13 cellular contexts compared by ENCODE assay signal in the genomic region with DNA sequence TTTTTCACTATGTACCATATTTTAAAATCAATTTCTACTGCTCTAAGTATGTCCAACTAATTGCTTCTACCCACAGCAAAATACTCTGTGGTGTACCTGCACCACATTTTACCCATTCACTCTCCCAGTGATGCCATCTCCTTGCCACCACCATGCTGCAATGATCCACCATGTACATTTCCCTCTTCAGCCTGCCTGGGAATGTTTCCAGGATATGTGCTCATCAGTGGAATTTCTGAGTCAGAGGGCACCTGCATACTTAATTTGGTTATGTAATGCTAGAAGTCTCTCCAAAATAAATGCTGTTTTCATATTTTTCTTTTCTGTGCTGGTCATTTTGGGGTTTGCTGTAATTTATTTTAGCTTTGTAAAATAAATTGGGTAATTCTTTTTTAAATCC. TPM values are rescaled to one million over a fixed set of nuclear protein-coding genes. Genes with fewer than 3 reads are reported as not detected.
DNase-seq lines count a peak whose midpoint lies in the region; ATAC-seq and TF ChIP-seq lines count a peak whose summit lies in the region.
"Had no signal": no experiment of that assay in that cellular context is flagged by ENCODE, and none has a peak within 500 bp of the region (broad histone marks: within the 10 kb centered on the region; RNA-seq: fewer than 3 reads in every experiment).

No MANE protein-coding gene starts in this region.

- no peak overlapping the region for H2AFZ ChIP-seq in hepatocyte

- POLR2A ChIA-PET in AG04450 (lab: Yijun Ruan, JAX), result no interaction called here

- TF ChIP-seq CTCF in AG04450 (IDR thresholded peaks at IDR 0.05; ENCODE audit: low read depth, low read length) (no peak), hepatocyte (IDR thresholded peaks at IDR 0.05; ENCODE audit: poor library complexity) (no peak), transverse colon (IDR thresholded peaks at IDR 0.05) (no peak)

- H3K4me2 ChIP-seq in hepatocyte, result no peak overlapping the region

- no peak for ATAC-seq in HG03439 (IDR thresholded peaks at IDR 0.05; ENCODE audit: unreplicated experiment)

- DNase-seq in AG04450 (ENCODE audit: low read depth, low spot score) (peak; percentile 39), HPDE6-E6E7 (ENCODE audit: extremely low spot score) (peak; percentile 69), amniotic epithelial cell (ENCODE audit: low read depth) (peak; percentile 84), hepatocyte (ENCODE audit: low spot score) (peak; percentile 30), transverse colon (no peak), NCI-H748 treated with DMSO at 0.1 percent for 48 hours (lab: John Stamatoyannopoulos, UW) (no peak)
- no peak for DNase-seq in stimulated activated CD4-positive, alpha-beta T cell treated with anti-CD3 and anti-CD28 coated beads, Interleukin-12 subunit alpha, Interleukin-12 subunit beta, amount 100 ng/mL, for 4 hours
- DNase-seq: activated CD4-positive, alpha-beta T cell treated with anti-CD3 and anti-CD28 coated beads, Interleukin-2, amount 10 ng/mL, durations not matched to agents 7 days and 5 days; MM.1S; NK-92 treated with Interleukin-12 subunit alpha and Interleukin-12 subunit beta, amount 100 ng/mL, for 24 hours; testis had no signal

- H3K9me2 ChIP-seq in hepatocyte (replicated peaks; ENCODE audit: insufficient read depth), result no peaks in the 10 kb centered on the region

- TF ChIP-seq POLR2A in transverse colon (IDR thresholded peaks at IDR 0.05), result no peak

- H3K4me1 ChIP-seq in hepatocyte (ENCODE audit: insufficient read depth) (no peaks in the 10 kb centered on the region), transverse colon (peaks cover 0 to 8% (median 0%) of the 10 kb centered on the region in 4 donors)
- H3K4me1 ChIP-seq: testis had no signal

- intact Hi-C loops in transverse colon (cut with DNase I; ENCODE audit: low total_unique reads), result no loop called here

- H3K4me3 ChIP-seq in AG04450 (ENCODE audit: low read depth, low read length) (no peak overlapping the region), hepatocyte (no peak overlapping the region), transverse colon (no peak overlapping the region)
- H3K4me3 ChIP-seq: testis had no signal

- no peaks in the 10 kb centered on the region for H3K27me3 ChIP-seq in AG04450 (ENCODE audit: control insufficient read depth, insufficient read depth, low read length)
- no peaks in the 10 kb centered on the region for H3K27me3 ChIP-seq in hepatocyte
- H3K27me3 ChIP-seq in transverse colon, result no peaks in the 10 kb centered on the region
- H3K27me3 ChIP-seq: testis had no signal

- no peak overlapping the region for H3K27ac ChIP-seq in AG04450 (ENCODE audit: low read depth, low read length)
- no peak overlapping the region for H3K27ac ChIP-seq in hepatocyte
- no peak overlapping the region for H3K27ac ChIP-seq in transverse colon
- H3K27ac ChIP-seq: testis had no signal

- H3K9me3 ChIP-seq in AG04450 (ENCODE audit: control insufficient read depth, insufficient read depth, low read length) (peaks cover 5% of the 10 kb centered on the region; the same call in 1 of the 2 replicates), hepatocyte (ENCODE audit: low read depth) (no peaks in the 10 kb centered on the region), transverse colon (no peaks in the 10 kb centered on the region)
- H3K9me3 ChIP-seq: testis had no signal

- in situ Hi-C loops in transverse colon (cut with MboI; ENCODE audit: low pct_ligation_motif_present in 1 of 4, low pct_unique_long_range_greater_than_20kb in 1 of 4, low sequenced_read_pairs in 3 of 4), result no loop called here

- TF ChIP-seq EP300 in transverse colon (IDR thresholded peaks at IDR 0.05; ENCODE audit: low read depth), result no peak

- H4K20me1 ChIP-seq in hepatocyte (ENCODE audit: insufficient read depth, poor library complexity, severe bottlenecking), result no peaks in the 10 kb centered on the region

- no peaks in the 10 kb centered on the region for H3K79me2 ChIP-seq in hepatocyte

- CTCF ChIA-PET in AG04450 (lab: Charles Lee), result no interaction called here

- H3K36me3 ChIP-seq in hepatocyte (replicated peaks; ENCODE audit: insufficient read depth, low read depth), result no peaks in the 10 kb centered on the region
- H3K36me3 ChIP-seq in transverse colon, result no peaks in the 10 kb centered on the region

RNA-seq across cellular contexts. Expression of gene OCIAD2, which starts 33.2 kb away (rescaled TPM):
- polyA plus RNA-seq in AG04450 (2011; rRNA removed) (46.4 and 55.0 TPM in 2 replicates), hepatocyte (160 and 178 TPM in 2 replicates)
- 12.6 and 15.9 TPM in 2 replicates for polyA minus RNA-seq in AG04450 (2011; rRNA and poly(A)+ RNA removed)
- total RNA-seq in hepatocyte (32.6 and 39.1 TPM in 2 replicates), transverse colon (10 to 100 TPM in 3 of 4 donors, 1 to 10 TPM in 1; 4.4 to 71.7 (median 30.3) TPM)

RNA-seq across cellular contexts. Expression of gene CWH43, which starts 46.3 kb away (rescaled TPM):
- polyA plus RNA-seq in AG04450 (2011; rRNA removed) (not detected in 2 replicates), hepatocyte (not detected in 2 replicates)
- not detected in 2 replicates for polyA minus RNA-seq in AG04450 (2011; rRNA and poly(A)+ RNA removed)
- total RNA-seq in hepatocyte (not detected in 2 replicates), transverse colon (10 to 100 TPM; 13.5 to 43.3 (median 34.8) TPM)
- total RNA-seq: activated CD4-positive, alpha-beta T cell treated with anti-CD3 and anti-CD28 coated beads, Interleukin-2, amount 10 ng/mL, durations not matched to agents 7 days and 5 days; mononuclear cell had no signal

Comparison
In these comparisons a context has a peak if more than half of its experiments do, and no peak if none do; other contexts are left out.
1. DNase-seq: peak in AG04450 (single experiment), HPDE6-E6E7 (single experiment), amniotic epithelial cell (single experiment) and hepatocyte (single experiment); none in stimulated activated CD4-positive, alpha-beta T cell treated with anti-CD3 and anti-CD28 coated beads, Interleukin-12 subunit alpha, Interleukin-12 subunit beta, amount 100 ng/mL, for 4 hours (single experiment), transverse colon (single experiment) and NCI-H748 treated with DMSO at 0.1 percent for 48 hours (single experiment).
2. RNA of gene CWH43, which starts 46.3 kb away (total RNA-seq): 13.5 to 43.3 TPM in transverse colon; not detected in hepatocyte; every median in the first group is over 10 times any median in the second.